In the genomic region with DNA sequence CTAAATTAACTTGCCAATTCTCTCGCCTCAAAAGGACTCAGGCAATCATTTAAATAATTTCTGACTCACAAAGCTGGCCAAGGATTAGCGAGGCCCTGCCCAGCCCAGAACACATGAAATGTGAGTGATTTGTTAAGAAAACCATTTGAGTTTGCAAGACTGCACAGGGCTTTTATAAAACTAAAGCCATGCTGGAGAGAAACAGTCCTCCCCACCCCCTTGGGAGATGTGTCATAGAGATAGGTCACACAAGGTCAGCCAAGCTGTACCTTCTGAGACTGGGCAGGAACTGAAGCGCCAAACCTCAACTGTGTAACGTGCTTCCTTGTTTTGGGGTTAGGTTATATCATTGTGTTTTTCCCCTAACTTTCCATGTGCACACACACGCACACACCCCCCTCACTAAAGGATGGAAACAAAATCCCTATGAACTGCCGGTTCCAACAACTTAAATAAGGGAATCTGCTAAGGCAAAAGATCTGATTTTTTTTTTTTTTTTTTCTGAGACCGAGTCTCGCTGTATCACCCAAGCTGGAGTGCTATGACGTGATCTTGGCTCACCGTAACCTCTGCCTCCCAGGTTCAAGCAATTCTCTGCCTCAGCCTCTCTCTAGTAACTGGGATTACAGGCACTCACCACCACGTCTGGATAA, we compare ENCODE assay signal across 8 cellular contexts. TPM values are rescaled to one million over a fixed set of nuclear protein-coding genes. Genes with fewer than 3 reads are reported as not detected.
DNase-seq lines count a peak whose midpoint lies in the region; ATAC-seq and TF ChIP-seq lines count a peak whose summit lies in the region.

No MANE protein-coding gene starts in this region.

- POLR2A ChIA-PET in WTC11 (lab: Charles Lee), result no interaction called here

- ATAC-seq in GM21447 (IDR thresholded peaks at IDR 0.05; ENCODE audit: unreplicated experiment) (peak; percentile 99), HG03565 (IDR thresholded peaks at IDR 0.05; ENCODE audit: unreplicated experiment) (peak; percentile 99), WTC11 (no peak)

- no peak overlapping the region for H3K4me3 Mint-ChIP-seq in WTC11

- TF ChIP-seq EP300 in suprapubic skin (IDR thresholded peaks at IDR 0.05), result no peak

- H3K9me3 Mint-ChIP-seq in WTC11, result peaks cover 11% of the 10 kb centered on the region

- peak; percentile 7 for DNase-seq in GDM1 (lab: John Stamatoyannopoulos, UW)
- no peak for DNase-seq in WTC11 (ENCODE audit: low spot score)
- peak; percentile 63 for DNase-seq in islet precursor cell
- DNase-seq in suprapubic skin (ENCODE audit: low spot score in 2 of 2), result peak; percentile 81 to 82
- no peak for DNase-seq in Ammon's horn (ENCODE audit: low spot score)
- no peak for DNase-seq in NCI-H1105 (lab: John Stamatoyannopoulos, UW)

- no peak for TF ChIP-seq CTCF in WTC11 (IDR thresholded peaks at IDR 0.05)
- TF ChIP-seq CTCF in suprapubic skin (IDR thresholded peaks at IDR 0.05), result no peak

- CTCF ChIA-PET in WTC11 (lab: Charles Lee), result interaction anchor here (0.6 kb wide), 4 partner anchors 52 to 317 kb away, joined by 3 to 4 read pairs (median 3); no protein-coding TSS in a partner anchor

- H3K4me3 ChIP-seq in suprapubic skin, result no peak overlapping the region

- H3K36me3 ChIP-seq in suprapubic skin, result no peaks in the 10 kb centered on the region

- no peaks in the 10 kb centered on the region for H3K27me3 ChIP-seq in suprapubic skin

- peaks cover 14% of the 10 kb centered on the region for H3K4me1 Mint-ChIP-seq in WTC11

- H3K4me1 ChIP-seq in suprapubic skin, result peaks cover 45% of the 10 kb centered on the region

- no peaks in the 10 kb centered on the region for H3K9me3 ChIP-seq in suprapubic skin

- peak overlapping the region; percentile 54; the same call in 1 of the 2 replicates for H3K27ac Mint-ChIP-seq in WTC11

- H3K36me3 Mint-ChIP-seq in WTC11, result peaks cover 10% of the 10 kb centered on the region

- H3K27ac ChIP-seq in suprapubic skin, result peak overlapping the region; percentile 79

- H3K27me3 Mint-ChIP-seq in WTC11 (ENCODE audit: low read depth), result no peaks in the 10 kb centered on the region; the same call in 1 of the 2 replicates

- no peak for TF ChIP-seq POLR2A in suprapubic skin (IDR thresholded peaks at IDR 0.05)

- 16% methylated on average over 11 of the region's 11 CpGs for WGBS in suprapubic skin

TF ChIP-seq in WTC11, 78 proteins besides CTCF, POLR2A, EP300 and RAD21:
- TF ChIP-seq CREM (CRISPR knock-in tag; IDR thresholded peaks at IDR 0.05) (no peak), GABPB1 (CRISPR knock-in tag; IDR thresholded peaks at IDR 0.05) (no peak), SP1 (CRISPR knock-in tag; conservative IDR thresholded peaks at IDR 0.05) (no peak), TCF7 (CRISPR knock-in tag; IDR thresholded peaks at IDR 0.05; ENCODE audit: low read depth) (no peak), FOXJ3 (CRISPR knock-in tag; IDR thresholded peaks at IDR 0.05; ENCODE audit: borderline replicate concordance) (no peak), SMAD4 (CRISPR knock-in tag; IDR thresholded peaks at IDR 0.05) (no peak), NR2C2 (CRISPR knock-in tag; IDR thresholded peaks at IDR 0.05) (no peak), ZNF396 (CRISPR knock-in tag; IDR thresholded peaks at IDR 0.05; ENCODE audit: borderline replicate concordance) (no peak), NR1H2 (CRISPR knock-in tag; IDR thresholded peaks at IDR 0.05) (no peak), MXD4 (CRISPR knock-in tag; IDR thresholded peaks at IDR 0.05; ENCODE audit: borderline replicate concordance) (no peak), OVOL2 (CRISPR knock-in tag; IDR thresholded peaks at IDR 0.05; ENCODE audit: borderline replicate concordance) (no peak)
- TF ChIP-seq, protein P1, sequence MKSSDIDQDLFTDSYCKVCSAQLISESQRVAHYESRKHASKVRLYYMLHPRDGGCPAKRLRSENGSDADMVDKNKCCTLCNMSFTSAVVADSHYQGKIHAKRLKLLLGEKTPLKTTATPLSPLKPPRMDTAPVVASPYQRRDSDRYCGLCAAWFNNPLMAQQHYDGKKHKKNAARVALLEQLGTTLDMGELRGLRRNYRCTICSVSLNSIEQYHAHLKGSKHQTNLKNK (CRISPR knock-in tag; IDR thresholded peaks at IDR 0.05), result no peak
- TF ChIP-seq, protein P2, sequence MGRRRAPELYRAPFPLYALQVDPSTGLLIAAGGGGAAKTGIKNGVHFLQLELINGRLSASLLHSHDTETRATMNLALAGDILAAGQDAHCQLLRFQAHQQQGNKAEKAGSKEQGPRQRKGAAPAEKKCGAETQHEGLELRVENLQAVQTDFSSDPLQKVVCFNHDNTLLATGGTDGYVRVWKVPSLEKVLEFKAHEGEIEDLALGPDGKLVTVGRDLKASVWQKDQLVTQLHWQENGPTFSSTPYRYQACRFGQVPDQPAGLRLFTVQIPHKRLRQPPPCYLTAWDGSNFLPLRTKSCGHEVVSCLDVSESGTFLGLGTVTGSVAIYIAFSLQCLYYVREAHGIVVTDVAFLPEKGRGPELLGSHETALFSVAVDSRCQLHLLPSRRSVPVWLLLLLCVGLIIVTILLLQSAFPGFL (CRISPR knock-in tag; IDR thresholded peaks at IDR 0.05; ENCODE audit: borderline replicate concordance), result no peak
- TF ChIP-seq, protein P3, sequence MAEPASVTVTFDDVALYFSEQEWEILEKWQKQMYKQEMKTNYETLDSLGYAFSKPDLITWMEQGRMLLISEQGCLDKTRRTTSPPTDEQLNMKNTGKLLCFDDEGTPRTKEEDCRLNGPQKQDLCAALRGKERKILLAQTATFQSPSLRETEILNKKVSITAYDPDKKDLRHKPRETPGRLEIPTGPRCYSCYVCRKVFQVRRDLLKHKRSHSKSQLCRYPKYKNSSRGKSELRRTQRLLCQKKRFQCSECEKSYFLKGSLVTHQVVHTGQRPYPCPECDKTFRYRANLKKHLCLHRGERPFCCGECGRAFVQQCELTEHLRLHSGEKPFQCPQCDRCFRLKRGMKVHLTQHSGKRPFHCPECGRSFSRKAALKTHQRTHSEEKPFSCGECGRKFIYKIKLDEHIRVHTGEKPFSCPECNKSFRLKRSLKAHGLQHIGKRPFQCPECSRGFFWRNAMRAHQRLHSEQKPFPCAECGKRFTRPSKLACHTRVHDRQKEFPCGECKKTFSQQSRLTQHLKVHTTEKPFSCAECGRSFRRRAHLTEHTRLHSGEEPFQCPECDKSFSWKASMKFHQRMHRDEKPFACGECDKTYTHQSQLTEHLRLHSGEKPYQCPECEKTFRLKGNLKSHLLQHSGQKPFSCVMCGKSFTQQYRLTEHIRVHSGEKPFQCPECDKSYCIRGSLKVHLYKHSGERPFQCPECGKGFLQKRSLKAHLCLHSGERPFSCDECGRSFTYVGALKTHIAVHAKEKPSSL (CRISPR knock-in tag; conservative IDR thresholded peaks at IDR 0.05), result no peak
- TF ChIP-seq, protein P4, sequence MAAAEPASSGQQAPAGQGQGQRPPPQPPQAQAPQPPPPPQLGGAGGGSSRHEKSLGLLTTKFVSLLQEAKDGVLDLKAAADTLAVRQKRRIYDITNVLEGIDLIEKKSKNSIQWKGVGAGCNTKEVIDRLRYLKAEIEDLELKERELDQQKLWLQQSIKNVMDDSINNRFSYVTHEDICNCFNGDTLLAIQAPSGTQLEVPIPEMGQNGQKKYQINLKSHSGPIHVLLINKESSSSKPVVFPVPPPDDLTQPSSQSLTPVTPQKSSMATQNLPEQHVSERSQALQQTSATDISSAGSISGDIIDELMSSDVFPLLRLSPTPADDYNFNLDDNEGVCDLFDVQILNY (CRISPR knock-in tag; IDR thresholded peaks at IDR 0.05), result no peak

RNA-seq across cellular contexts. Expression of a gene that starts 8.1 kb away (rescaled TPM):
- 0.18 to 0.39 TPM (median 0.37 TPM) in 3 replicates for total RNA-seq in WTC11 (2021)
- total RNA-seq in suprapubic skin, result not detected

Comparison
In these comparisons a context has a peak if more than half of its experiments do, and no peak if none do; other contexts are left out.
1. DNase-seq: peak in GDM1 (single experiment), islet precursor cell (single experiment) and suprapubic skin (2 of 2); none in WTC11 (single experiment), Ammon's horn (single experiment) and NCI-H1105 (single experiment).